20 cellular contexts compared by ENCODE assay signal in the genomic region with DNA sequence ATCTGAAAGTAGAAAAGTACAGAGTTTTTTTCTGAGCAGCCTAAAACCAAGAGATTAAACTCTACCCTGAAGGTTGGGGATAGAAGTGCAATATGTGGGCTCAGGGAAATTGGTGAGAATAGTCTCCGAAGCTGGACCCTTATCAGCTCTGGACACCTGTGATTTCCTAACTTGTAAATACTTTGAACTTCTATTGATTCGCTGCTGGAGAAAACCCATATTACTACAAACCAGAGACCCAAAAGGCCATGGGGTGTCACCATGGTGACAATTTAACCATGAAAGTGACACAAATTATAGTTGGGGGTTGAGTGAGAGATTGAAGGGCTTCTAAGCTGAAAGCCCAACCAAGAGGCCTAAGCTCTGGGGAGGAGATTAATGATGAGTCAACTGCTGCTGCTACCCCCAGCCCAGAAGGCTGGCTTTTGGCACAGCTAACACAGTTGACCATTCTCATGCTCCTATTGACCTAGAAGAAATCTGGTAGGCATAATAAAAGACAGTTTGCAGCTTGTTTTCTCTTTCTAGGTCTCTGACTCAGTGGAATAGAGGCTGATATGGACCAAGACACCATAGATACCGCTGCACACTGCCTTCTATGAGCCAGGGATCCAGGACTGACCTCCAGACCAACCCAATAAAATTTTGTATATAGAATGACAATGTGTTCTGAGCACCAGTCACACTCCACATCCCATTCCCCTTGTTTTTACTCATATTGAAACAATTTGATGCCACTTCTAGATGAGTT.
DNase-seq lines count a peak whose midpoint lies in the region; ATAC-seq, FAIRE-seq and TF ChIP-seq lines count a peak whose summit lies in the region.
"Had no signal": no experiment of that assay in that cellular context is flagged by ENCODE, and none has a peak within 500 bp of the region (broad histone marks: within the 10 kb centered on the region; RNA-seq: fewer than 3 reads in every experiment).

No MANE protein-coding gene starts in this region.

- no peak overlapping the region for H3K4ac ChIP-seq in mesenchymal stem cell (ENCODE audit: low read depth in 1 of 2, low read length in 2 of 2)

- no peak overlapping the region for H3K4me2 ChIP-seq in mesenchymal stem cell (ENCODE audit: low read length, poor library complexity, severe bottlenecking)

- 76% methylated on average over 3 of the region's 3 CpGs for WGBS in esophagus muscularis mucosa
- 90% methylated on average over 2 of the region's 3 CpGs for WGBS in mesenchymal stem cell

- no peak overlapping the region for H4K91ac ChIP-seq in mesenchymal stem cell (ENCODE audit: low read length)

- H3K27ac ChIP-seq in esophagus muscularis mucosa (replicated peaks in 1 of 4), result no peak overlapping the region
- H3K27ac ChIP-seq in mesenchymal stem cell (ENCODE audit: low read length, poor library complexity, severe bottlenecking), result no peak overlapping the region
- H3K27ac ChIP-seq: SJCRH30 had no signal

- H3K23ac ChIP-seq in mesenchymal stem cell (ENCODE audit: low read length in 2 of 2), result no peak overlapping the region

- no peak for TF ChIP-seq EP300 in esophagus muscularis mucosa (IDR thresholded peaks at IDR 0.05)

- TF ChIP-seq CTCF in esophagus muscularis mucosa (IDR thresholded peaks at IDR 0.05), result no peak

- FAIRE-seq in GM12892 (lab: Jason Lieb, UNC), result no peak
- FAIRE-seq: GM12891, RCC 7860 had no signal

- H2BK15ac ChIP-seq in mesenchymal stem cell (ENCODE audit: low read depth, poor library complexity, severe bottlenecking), result no peak overlapping the region

- no peaks in the 10 kb centered on the region for H3K36me3 ChIP-seq in esophagus muscularis mucosa
- no peaks in the 10 kb centered on the region for H3K36me3 ChIP-seq in mesenchymal stem cell (ENCODE audit: control insufficient read depth in 1 of 2, insufficient read depth in 2 of 2, low read depth in 1 of 2, low read length in 2 of 2)
- H3K36me3 ChIP-seq: SJCRH30 had no signal

- H2AK5ac ChIP-seq in mesenchymal stem cell (ENCODE audit: low read length, severe bottlenecking), result no peak overlapping the region

- no peak overlapping the region for H3K14ac ChIP-seq in mesenchymal stem cell (ENCODE audit: low read length in 2 of 2)

- no peak overlapping the region for H2AFZ ChIP-seq in mesenchymal stem cell (ENCODE audit: low read depth, low read length)

- no peak overlapping the region for H2BK5ac ChIP-seq in mesenchymal stem cell (ENCODE audit: low read depth, low read length, poor library complexity, severe bottlenecking)

- intact Hi-C loops in esophagus muscularis mucosa (cut with DNase I), result no loop called here

- no peak overlapping the region for H4K8ac ChIP-seq in mesenchymal stem cell (ENCODE audit: low read length)

- DNase-seq in M059J (ENCODE audit: low read depth) (peak; percentile 17), esophagus muscularis mucosa (ENCODE audit: extremely low spot score) (peak; percentile 70), mesenchymal stem cell (peak; percentile 13), GM12892 (ENCODE audit: insufficient read length) (no peak), T1000 (lab: John Stamatoyannopoulos, UW) (no peak), middle frontal gyrus (ENCODE audit: extremely low spot score, low spot score) (no peak)
- DNase-seq: CD4-positive, CD25-positive, alpha-beta regulatory T cell; COR-L47; DMS79; NCI-H1105; NCI-H1694; NCI-H2081; NCI-H2171; NCI-H345; NCI-H524; NCI-H774; SJCRH30 had no signal

- H3K4me3 ChIP-seq in esophagus muscularis mucosa (no peak overlapping the region), mesenchymal stem cell (ENCODE audit: insufficient read depth in 1 of 2, low read depth in 1 of 2, low read length in 2 of 2) (no peak overlapping the region)
- H3K4me3 ChIP-seq: SJCRH30 had no signal

- H3K4me1 ChIP-seq in esophagus muscularis mucosa (no peaks in the 10 kb centered on the region), mesenchymal stem cell (ENCODE audit: control insufficient read depth, insufficient read depth, low read depth, low read length) (peaks cover 3% of the 10 kb centered on the region)
- H3K4me1 ChIP-seq: SJCRH30 had no signal

- H3K9me3 ChIP-seq in esophagus muscularis mucosa (no peaks in the 10 kb centered on the region), mesenchymal stem cell (ENCODE audit: control insufficient read depth, low read length) (no peaks in the 10 kb centered on the region)
- H3K9me3 ChIP-seq: SJCRH30 had no signal

- no peak for ATAC-seq in HG03565 (IDR thresholded peaks at IDR 0.05; ENCODE audit: unreplicated experiment)

- H2BK12ac ChIP-seq in mesenchymal stem cell (ENCODE audit: low read length in 2 of 2), result no peak overlapping the region

- no peaks in the 10 kb centered on the region for H3K27me3 ChIP-seq in esophagus muscularis mucosa
- H3K27me3 ChIP-seq in mesenchymal stem cell (ENCODE audit: control insufficient read depth in 1 of 2, insufficient read depth in 1 of 2, low read length in 2 of 2), result no peaks in the 10 kb centered on the region
- H3K27me3 ChIP-seq: SJCRH30 had no signal

- H3K9ac ChIP-seq in mesenchymal stem cell (ENCODE audit: low read length), result no peak overlapping the region

- no peak overlapping the region for H3K18ac ChIP-seq in mesenchymal stem cell (ENCODE audit: low read depth in 1 of 2, low read length in 2 of 2)

- TF ChIP-seq POLR2A in esophagus muscularis mucosa (IDR thresholded peaks at IDR 0.05; ENCODE audit: low read depth) (no peak), GM12892 (IDR thresholded peaks at IDR 0.05; ENCODE audit: low read depth, low read length) (no peak)

- no peaks in the 10 kb centered on the region for H3K79me1 ChIP-seq in mesenchymal stem cell (replicated peaks; ENCODE audit: low read length, poor library complexity, severe bottlenecking)

- H2BK120ac ChIP-seq in mesenchymal stem cell (ENCODE audit: low read depth, low read length), result no peak overlapping the region

Comparison
In these comparisons a context has a peak if more than half of its experiments do, and no peak if none do; other contexts are left out.
1. DNase-seq: peak in M059J (single experiment), esophagus muscularis mucosa (single experiment) and mesenchymal stem cell (single experiment); none in GM12892 (single experiment), T1000 (single experiment) and middle frontal gyrus (single experiment).